ENCODE assay signal across 1 cellular context in genomic region chr9:133147412-133148271, GRCh38.
A peak's percentile ranks its signal among the peaks of the same experiment; 100 is the strongest.
TF ChIP-seq lines count a peak whose summit lies in the region.

No MANE protein-coding gene starts in this region.

TF ChIP-seq in HepG2, 621 proteins besides CTCF, POLR2A, EP300 and RAD21 (continued from another document and continues in another):
- no peak for TF ChIP-seq ZNF503 (CRISPR knock-in tag; IDR thresholded peaks at IDR 0.05)
- TF ChIP-seq ZNF609 (CRISPR knock-in tag; IDR thresholded peaks at IDR 0.05; ENCODE audit: borderline replicate concordance) = no peak
- no peak for TF ChIP-seq KIAA2018 (CRISPR knock-in tag; IDR thresholded peaks at IDR 0.05; ENCODE audit: borderline replicate concordance)
- no peak for TF ChIP-seq ZNF235 (CRISPR knock-in tag; IDR thresholded peaks at IDR 0.05; ENCODE audit: borderline replicate concordance)
- no peak for TF ChIP-seq THRA (CRISPR knock-in tag; IDR thresholded peaks at IDR 0.05; ENCODE audit: borderline replicate concordance)
- no peak for TF ChIP-seq DMAP1 (CRISPR knock-in tag; IDR thresholded peaks at IDR 0.05)
- no peak for TF ChIP-seq ZNF558 (CRISPR knock-in tag; IDR thresholded peaks at IDR 0.05; ENCODE audit: borderline replicate concordance)
- no peak for TF ChIP-seq ZNF75D (CRISPR knock-in tag; IDR thresholded peaks at IDR 0.05; ENCODE audit: borderline replicate concordance)
- no peak for TF ChIP-seq AGO2 (optimal IDR thresholded peaks at IDR 0.05; ENCODE audit: low read depth, low read length)
- no peak for TF ChIP-seq SP1 (IDR thresholded peaks at IDR 0.05)
- TF ChIP-seq SP1 (CRISPR knock-in tag; IDR thresholded peaks at IDR 0.05) = no peak
- no peak for TF ChIP-seq BORCS8-MEF2B (CRISPR knock-in tag; IDR thresholded peaks at IDR 0.05)
- TF ChIP-seq ZUFSP (CRISPR knock-in tag; IDR thresholded peaks at IDR 0.05; ENCODE audit: borderline replicate concordance) = no peak
- no peak for TF ChIP-seq TCF7L2 (IDR thresholded peaks at IDR 0.05; ENCODE audit: low read depth, low read length)
- TF ChIP-seq ZFP41 (CRISPR knock-in tag; IDR thresholded peaks at IDR 0.05; ENCODE audit: borderline replicate concordance) = no peak
- TF ChIP-seq KMT2B (CRISPR knock-in tag; IDR thresholded peaks at IDR 0.05) = no peak
- no peak for TF ChIP-seq ZNF138 (CRISPR knock-in tag; IDR thresholded peaks at IDR 0.05; ENCODE audit: low read depth)
- TF ChIP-seq GABPA (IDR thresholded peaks at IDR 0.05; ENCODE audit: low read depth, low read length) = no peak
- TF ChIP-seq GABPA (CRISPR knock-in tag; IDR thresholded peaks at IDR 0.05; ENCODE audit: low read depth) = no peak
- TF ChIP-seq ATF1 (CRISPR knock-in tag; IDR thresholded peaks at IDR 0.05) = no peak
- peak; percentile 3; the same call in 1 of the 2 replicates for TF ChIP-seq ZFX (CRISPR knock-in tag; IDR thresholded peaks at IDR 0.05; ENCODE audit: low read depth)
- no peak for TF ChIP-seq ZFP1 (CRISPR knock-in tag; IDR thresholded peaks at IDR 0.05)
- no peak for TF ChIP-seq MTF2 (CRISPR knock-in tag; IDR thresholded peaks at IDR 0.05; ENCODE audit: borderline replicate concordance)
- no peak for TF ChIP-seq POLR2AphosphoS2 (IDR thresholded peaks at IDR 0.05; ENCODE audit: low read depth, low read length)
- no peak for TF ChIP-seq ZNF639 (CRISPR knock-in tag; conservative IDR thresholded peaks at IDR 0.05)
- TF ChIP-seq ZNF646 (CRISPR knock-in tag; IDR thresholded peaks at IDR 0.05) = no peak
- TF ChIP-seq SNAPC2 (CRISPR knock-in tag; IDR thresholded peaks at IDR 0.05) = no peak
